Comparison of ENCODE assay signal across 8 cellular contexts in the genomic region with DNA sequence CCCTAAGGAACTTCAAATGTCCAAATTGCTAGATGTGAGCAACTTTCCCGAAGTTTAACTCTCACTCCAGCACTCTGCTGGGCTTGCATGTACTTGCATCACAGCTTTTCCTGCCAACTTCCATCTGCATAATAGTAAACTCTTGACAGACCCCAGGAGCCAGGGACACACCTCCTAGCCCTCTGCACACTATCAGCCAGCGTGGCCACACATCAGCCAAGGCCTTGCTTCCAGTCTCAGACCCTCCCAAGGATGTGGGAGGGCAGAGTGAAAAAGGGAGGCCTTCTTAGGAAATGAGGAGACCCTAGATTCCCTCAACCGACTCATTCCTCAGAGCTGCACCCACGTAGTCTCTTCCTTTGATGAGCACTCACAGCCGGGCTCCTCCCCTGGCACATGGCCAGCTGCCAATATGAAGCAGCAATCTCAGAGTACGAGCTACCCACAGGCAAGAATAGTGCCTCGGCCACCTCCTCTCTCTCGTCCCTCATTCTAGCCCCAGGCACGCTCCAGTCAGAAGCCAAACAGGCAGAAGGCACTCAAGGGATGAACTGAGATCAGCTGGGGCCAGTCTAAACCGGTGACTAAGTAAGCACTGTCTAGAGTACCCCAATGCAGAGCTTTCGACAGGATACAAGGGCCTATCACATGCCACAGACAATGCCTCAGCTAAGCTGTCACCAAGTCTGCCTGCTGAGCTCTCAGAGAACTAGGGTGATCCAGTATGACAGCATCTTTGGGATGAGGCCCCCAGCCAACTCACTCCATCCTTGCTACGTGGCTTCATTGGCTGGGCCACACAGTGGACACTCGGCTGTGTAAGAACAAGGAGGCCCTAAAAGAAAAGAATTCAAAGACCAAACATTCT. TPM values are rescaled to one million over a fixed set of nuclear protein-coding genes. Genes with fewer than 3 reads are reported as not detected.
A peak's percentile ranks its signal among the peaks of the same experiment; 100 is the strongest.
DNase-seq lines count a peak whose midpoint lies in the region; ATAC-seq and TF ChIP-seq lines count a peak whose summit lies in the region.

No MANE protein-coding gene starts in this region.

- BruUV-seq in OCI-LY7 (replicated peaks; lab: Mats Ljungman, UMichigan) = no TSS peak

- DNase-seq in NCI-H1417 (lab: John Stamatoyannopoulos, UW) (peak; percentile 34 to 75 (median 50)), NCI-H1417 treated with DMSO at 0.1 percent for 48 hours (lab: John Stamatoyannopoulos, UW) (no peak), OCI-LY7 (ENCODE audit: low spot score) (no peak), left colon (peak; percentile 74 to 86), endothelial cell (ENCODE audit: low spot score) (no peak), ecto neural progenitor cell (ENCODE audit: low spot score) (no peak)
- DNase-seq in stimulated activated CD4-positive, alpha-beta T cell treated with anti-CD3 and anti-CD28 coated beads, Interleukin-4, amount 100 ng/mL, for 4 hours = peak; percentile 30 to 53

- H4K20me1 ChIP-seq in OCI-LY7 (ENCODE audit: insufficient read depth, low read length) = no peaks in the 10 kb centered on the region

- no peak overlapping the region for H3K4me3 ChIP-seq in OCI-LY7 (ENCODE audit: low read depth, low read length, poor library complexity, severe bottlenecking)

- H3K4me1 Mint-ChIP-seq in brain (peaks cover 72% of the 10 kb centered on the region), endothelial cell (ENCODE audit: unreplicated experiment) (peaks cover 13% of the 10 kb centered on the region)

- H3K9me3 ChIP-seq in OCI-LY7 (ENCODE audit: low read length) = no peaks in the 10 kb centered on the region

- peaks cover 14% of the 10 kb centered on the region for H3K36me3 Mint-ChIP-seq in brain
- peaks cover 9% of the 10 kb centered on the region for H3K36me3 Mint-ChIP-seq in endothelial cell (ENCODE audit: low read depth, unreplicated experiment)

- H3K27ac ChIP-seq in OCI-LY7 (ENCODE audit: low read depth, low read length, poor library complexity, severe bottlenecking) = no peak overlapping the region

- H2AFZ ChIP-seq in OCI-LY7 (ENCODE audit: low read length) = peak overlapping the region; percentile 1; the same call in 1 of the 2 replicates

- no peaks in the 10 kb centered on the region for H3K79me2 ChIP-seq in OCI-LY7 (ENCODE audit: insufficient read depth, low read depth, low read length)

- peaks cover 5% of the 10 kb centered on the region for H3K27me3 Mint-ChIP-seq in brain
- peaks cover 13% of the 10 kb centered on the region for H3K27me3 Mint-ChIP-seq in endothelial cell (ENCODE audit: unreplicated experiment)

- peaks cover 48% of the 10 kb centered on the region for H3K4me1 ChIP-seq in OCI-LY7 (ENCODE audit: insufficient read depth, low read length, poor library complexity, severe bottlenecking)

- no peak overlapping the region for H3K4me2 ChIP-seq in OCI-LY7 (ENCODE audit: low read length)

- CTCF ChIA-PET in OCI-LY7 (lab: Charles Lee; ENCODE audit: unreplicated experiment) = no interaction called here

- H3K9me2 ChIP-seq in OCI-LY7 (ENCODE audit: insufficient read depth, low read length) = no peaks in the 10 kb centered on the region

- TF ChIP-seq CTCF in OCI-LY7 (conservative IDR thresholded peaks at IDR 0.05; ENCODE audit: low read length) (no peak), brain (conservative IDR thresholded peaks at IDR 0.05) (no peak), endothelial cell (IDR thresholded peaks at IDR 0.05; ENCODE audit: unreplicated experiment) (no peak)

- intact Hi-C loops in OCI-LY7 (cut with micrococcal nuclease; ENCODE audit: unreplicated experiment) = no loop called here
- intact Hi-C loops in left colon (cut with DNase I, micrococcal nuclease) = no loop called here

- H3K36me3 ChIP-seq in OCI-LY7 (ENCODE audit: insufficient read depth, low read length) = no peaks in the 10 kb centered on the region

- H3K27ac Mint-ChIP-seq in brain (peak overlapping the region; percentile 57 to 98 (median 91)), endothelial cell (ENCODE audit: unreplicated experiment) (no peak overlapping the region)

- POLR2A ChIA-PET in OCI-LY7 (lab: Charles Lee) = interaction anchor here (1.2 to 3.5 kb wide), 3 partner anchors 13 to 19 kb away, joined by 3 to 13 read pairs (median 7); no protein-coding TSS in a partner anchor

- H3K9me3 Mint-ChIP-seq in brain (peaks cover 0 to 4% (median 2%) of the 10 kb centered on the region in 5 experiments), endothelial cell (ENCODE audit: unreplicated experiment) (no peaks in the 10 kb centered on the region)

- ATAC-seq in left colon = peak; percentile 38

- H3K4me3 Mint-ChIP-seq in brain (peak overlapping the region; percentile 84 to 90 (median 85)), endothelial cell (ENCODE audit: unreplicated experiment) (no peak overlapping the region)

RNA-seq across cellular contexts. Expression of a gene that starts 2.3 kb away (rescaled TPM):
- total RNA-seq in OCI-LY7 (2014; rRNA removed; shearing (Covaris generic)) = 7.2 and 8.9 TPM in 2 replicates
- total RNA-seq in OCI-LY7 (2022) (0.32 and 0.33 TPM in 2 replicates), left colon (10 to 100 TPM; 56.7 to 69.4 TPM), endothelial cell (ENCODE audit: unreplicated experiment) (9.9 TPM)
- polyA plus RNA-seq in brain (ENCODE audit: insufficient read depth, low read depth, low replicate concordance) = 8.4 TPM

RNA-seq across cellular contexts. Expression of a gene that starts 32.1 kb away (rescaled TPM):
- not detected in 2 replicates for total RNA-seq in OCI-LY7 (2014; rRNA removed; shearing (Covaris generic))
- total RNA-seq in OCI-LY7 (2022) (not detected in 2 replicates), left colon (10 to 100 TPM in 1 of 2 donors, 1 to 10 TPM in 1; 1.5 to 11.9 TPM), endothelial cell (ENCODE audit: unreplicated experiment) (8.5 TPM)
- polyA plus RNA-seq in brain (ENCODE audit: insufficient read depth, low read depth, low replicate concordance) = 15.9 TPM

Comparison
In these comparisons a context has a peak if more than half of its experiments do, and no peak if none do; other contexts are left out.
1. DNase-seq: peak in NCI-H1417 (3 of 3), left colon (2 of 2) and stimulated activated CD4-positive, alpha-beta T cell treated with anti-CD3 and anti-CD28 coated beads, Interleukin-4, amount 100 ng/mL, for 4 hours (2 of 2); none in NCI-H1417 treated with DMSO at 0.1 percent for 48 hours (single experiment), OCI-LY7 (single experiment), endothelial cell (single experiment) and ecto neural progenitor cell (single experiment).